In the genomic region with DNA sequence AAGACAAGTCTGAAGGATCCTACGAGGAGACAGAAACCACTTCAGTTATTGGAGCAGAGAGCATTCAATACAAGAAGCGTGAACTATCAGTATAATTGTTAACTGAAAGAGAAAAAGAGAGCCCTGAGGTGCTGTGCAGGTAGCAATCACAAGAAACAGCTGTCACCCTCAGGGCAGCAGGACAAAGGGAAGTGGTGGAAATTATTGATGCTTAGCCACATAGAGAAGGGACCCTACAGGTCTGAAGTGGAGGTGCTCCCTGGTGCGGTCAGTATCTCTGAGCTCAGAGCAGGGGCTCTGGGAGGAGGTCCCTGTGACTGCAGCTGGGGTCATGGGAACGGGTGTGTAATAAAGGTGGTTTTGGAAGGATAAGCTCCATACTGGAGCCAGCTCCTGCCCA, we compare ENCODE assay signal across 18 cellular contexts.
"Had no signal": no experiment of that assay in that cellular context is flagged by ENCODE, and none has a peak within 500 bp of the region (broad histone marks: within the 10 kb centered on the region; RNA-seq: fewer than 3 reads in every experiment).

No MANE protein-coding gene starts in this region.

- ATAC-seq: body of pancreas; effector memory CD8-positive, alpha-beta T cell; lower lobe of right lung had no signal

- H3K27me3 Mint-ChIP-seq: activated naive CD4-positive, alpha-beta T cell treated with anti-CD3 and anti-CD28 coated beads, Interleukin-2, amount 50 U/mL, for 24 hours; central memory CD8-positive, alpha-beta T cell; effector memory CD8-positive, alpha-beta T cell had no signal

- H3K9me3 ChIP-seq: body of pancreas, lower lobe of right lung, neutrophil, tibial artery had no signal

- H3K36me3 Mint-ChIP-seq: activated naive CD4-positive, alpha-beta T cell treated with anti-CD3 and anti-CD28 coated beads, Interleukin-2, amount 50 U/mL, for 24 hours had no signal

- H3K27ac ChIP-seq: body of pancreas, neutrophil, skin epidermis, tibial artery had no signal

- H3K4me3 Mint-ChIP-seq: activated naive CD4-positive, alpha-beta T cell treated with anti-CD3 and anti-CD28 coated beads, Interleukin-2, amount 50 U/mL, for 24 hours; central memory CD8-positive, alpha-beta T cell; effector memory CD8-positive, alpha-beta T cell had no signal

- H3K9me3 Mint-ChIP-seq: activated naive CD4-positive, alpha-beta T cell treated with anti-CD3 and anti-CD28 coated beads, Interleukin-2, amount 50 U/mL, for 24 hours; central memory CD8-positive, alpha-beta T cell; effector memory CD8-positive, alpha-beta T cell had no signal

- DNase-seq: activated CD4-positive, CD25-positive, alpha-beta regulatory T cell; activated effector memory CD4-positive, alpha-beta T cell treated with Interleukin-2 at 50 U/mL for 16 hours; activated T-cell treated with anti-CD3 and anti-CD28 coated beads, Interleukin-2, amount 50 U/mL, for 1 hour; cortex of kidney; effector memory CD8-positive, alpha-beta T cell; erythroblast; hippocampal formation; kidney glomerular epithelial cell; lower lobe of right lung; naive B cell; posterior cingulate gyrus; T-helper 2 cell; tibial artery had no signal

- H3K4me3 ChIP-seq: body of pancreas, lower lobe of right lung, skin epidermis, tibial artery had no signal

- H3K27ac Mint-ChIP-seq: activated naive CD4-positive, alpha-beta T cell treated with anti-CD3 and anti-CD28 coated beads, Interleukin-2, amount 50 U/mL, for 24 hours had no signal

- H3K27me3 ChIP-seq: body of pancreas, neutrophil, tibial artery had no signal

- H3K36me3 ChIP-seq: lower lobe of right lung, neutrophil, tibial artery had no signal
